Comparison of ENCODE assay signal across 18 cellular contexts in the genomic region with DNA sequence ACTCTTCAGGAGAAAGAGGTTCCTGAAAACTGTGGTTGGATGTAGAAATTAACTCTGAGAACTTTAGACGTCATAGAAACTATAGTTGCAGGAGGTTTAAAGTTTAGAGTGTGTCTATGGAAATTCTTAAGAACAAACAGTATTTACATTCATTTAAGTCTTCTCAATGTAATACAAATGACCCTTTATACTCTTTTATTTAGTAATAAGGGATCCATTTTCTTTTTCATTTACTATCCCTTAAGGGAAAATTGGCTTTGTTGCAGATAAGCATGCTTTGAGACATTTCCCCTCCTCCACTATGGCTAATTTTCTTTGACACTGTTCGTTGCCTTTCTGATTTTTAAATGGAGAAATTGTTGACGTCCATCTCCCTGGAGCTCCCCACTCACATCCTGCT.
A peak's percentile ranks its signal among the peaks of the same experiment; 100 is the strongest.
DNase-seq lines count a peak whose midpoint lies in the region; ATAC-seq and TF ChIP-seq lines count a peak whose summit lies in the region.
"Had no signal": no experiment of that assay in that cellular context is flagged by ENCODE, and none has a peak within 500 bp of the region (broad histone marks: within the 10 kb centered on the region; RNA-seq: fewer than 3 reads in every experiment).

No MANE protein-coding gene starts in this region.

- H3K9me3 ChIP-seq in osteoblast (ENCODE audit: low read depth, low read length) = no peaks in the 10 kb centered on the region
- H3K9me3 ChIP-seq: HAP-1 had no signal

- POLR2A ChIA-PET in T-cell (lab: Charles Lee) = no interaction called here

- no peaks in the 10 kb centered on the region for H3K36me3 ChIP-seq in osteoblast (ENCODE audit: insufficient read depth, low read length)

- no peaks in the 10 kb centered on the region for H4K20me1 ChIP-seq in osteoblast (ENCODE audit: insufficient read depth, low read length)
- H4K20me1 ChIP-seq: BLaER1 treated with 17β-estradiol and CSF1 and Interleukin-3, amounts not matched to agents 10 nM and 100 nM had no signal

- H3K4me1 ChIP-seq in osteoblast (ENCODE audit: insufficient read depth, low read length) = no peaks in the 10 kb centered on the region
- H3K4me1 ChIP-seq: BLaER1 treated with 17β-estradiol and CSF1 and Interleukin-3, amounts not matched to agents 10 nM and 100 nM had no signal

- DNase-seq in COLO829 (ENCODE audit: low spot score) = peak; percentile 65
- DNase-seq in activated T-helper 2 cell treated with anti-CD3 and anti-CD28 coated beads, Interferon-gamma antibody, Interleukin-2, Interleukin-4, amounts not matched to agents 10 μg/mL and 5 μg/mL and 100 μg/mL, durations not matched to agents 14 hours and 24 hours and 36 hours (ENCODE audit: low spot score) = no peak
- DNase-seq in osteoblast (ENCODE audit: insufficient read length, low spot score, missing footprints) = peak; percentile 48
- DNase-seq in SHP77 (lab: John Stamatoyannopoulos, UW) = no peak
- DNase-seq in T-cell = no peak
- no peak for DNase-seq in UCSD-AML1 (lab: John Stamatoyannopoulos, UW; ENCODE audit: unreplicated experiment)
- DNase-seq: 8988T; CD8-positive, alpha-beta T cell; COR-L47; DMS 273 treated with DMSO at 0.1 percent for 48 hours; DMS53; DND-41; EL had no signal

- peaks cover 35% of the 10 kb centered on the region for H3K36me3 Mint-ChIP-seq in activated T-helper 2 cell treated with anti-CD3 and anti-CD28 coated beads, Interferon-gamma antibody, Interleukin-2, Interleukin-4, amounts not matched to agents 10 μg/mL and 5 μg/mL and 100 μg/mL, durations not matched to agents 14 hours and 24 hours and 36 hours (ENCODE audit: low read depth)
- H3K36me3 Mint-ChIP-seq in nephron (ENCODE audit: low read depth) (peaks cover 64% of the 10 kb centered on the region), T-cell (peaks cover 22% of the 10 kb centered on the region)

- H3K27me3 ChIP-seq in osteoblast (ENCODE audit: insufficient read depth, low read length) = no peaks in the 10 kb centered on the region

- peak overlapping the region; percentile 33 for H3K27ac Mint-ChIP-seq in activated T-helper 2 cell treated with anti-CD3 and anti-CD28 coated beads, Interferon-gamma antibody, Interleukin-2, Interleukin-4, amounts not matched to agents 10 μg/mL and 5 μg/mL and 100 μg/mL, durations not matched to agents 14 hours and 24 hours and 36 hours
- H3K27ac Mint-ChIP-seq in nephron = peak overlapping the region; percentile 35 to 66 (median 40)
- H3K27ac Mint-ChIP-seq in T-cell = no peak overlapping the region
- H3K27ac Mint-ChIP-seq: B cell; CD8-positive, alpha-beta T cell had no signal

- no peak overlapping the region for H3K27ac ChIP-seq in osteoblast (ENCODE audit: low read depth, low read length)
- H3K27ac ChIP-seq: BLaER1 treated with 17β-estradiol and CSF1 and Interleukin-3, amounts not matched to agents 10 nM and 100 nM had no signal

- no peak overlapping the region for H2AFZ ChIP-seq in osteoblast (ENCODE audit: low read length)

- H3K27me3 Mint-ChIP-seq in activated T-helper 2 cell treated with anti-CD3 and anti-CD28 coated beads, Interferon-gamma antibody, Interleukin-2, Interleukin-4, amounts not matched to agents 10 μg/mL and 5 μg/mL and 100 μg/mL, durations not matched to agents 14 hours and 24 hours and 36 hours (ENCODE audit: low read depth) = no peaks in the 10 kb centered on the region
- H3K27me3 Mint-ChIP-seq in nephron (ENCODE audit: low read depth) = no peaks in the 10 kb centered on the region
- H3K27me3 Mint-ChIP-seq in T-cell = peaks cover 0 to 5% of the 10 kb centered on the region in 2 donors
- H3K27me3 Mint-ChIP-seq: B cell had no signal

- CTCF ChIA-PET in T-cell (lab: Charles Lee) = interaction anchor here in 1 of 2 donors (0.6 kb wide), 2 partner anchors 30 to 354 kb away, joined by 3 to 5 read pairs; no protein-coding TSS in a partner anchor

- H3K79me2 ChIP-seq in osteoblast (ENCODE audit: insufficient read depth, low read length) = no peaks in the 10 kb centered on the region

- intact Hi-C loops in activated T-helper 2 cell treated with anti-CD3 and anti-CD28 coated beads, Interferon-gamma antibody, Interleukin-2, Interleukin-4, amounts not matched to agents 10 μg/mL and 5 μg/mL and 100 μg/mL, durations not matched to agents 14 hours and 24 hours and 36 hours (cut with micrococcal nuclease) = no loop called here

- no peaks in the 10 kb centered on the region for H3K4me1 Mint-ChIP-seq in activated T-helper 2 cell treated with anti-CD3 and anti-CD28 coated beads, Interferon-gamma antibody, Interleukin-2, Interleukin-4, amounts not matched to agents 10 μg/mL and 5 μg/mL and 100 μg/mL, durations not matched to agents 14 hours and 24 hours and 36 hours (ENCODE audit: low read depth)
- H3K4me1 Mint-ChIP-seq in nephron (peaks cover 20% of the 10 kb centered on the region), T-cell (no peaks in the 10 kb centered on the region)
- H3K4me1 Mint-ChIP-seq: B cell had no signal

- no peaks in the 10 kb centered on the region for H3K9me3 Mint-ChIP-seq in activated T-helper 2 cell treated with anti-CD3 and anti-CD28 coated beads, Interferon-gamma antibody, Interleukin-2, Interleukin-4, amounts not matched to agents 10 μg/mL and 5 μg/mL and 100 μg/mL, durations not matched to agents 14 hours and 24 hours and 36 hours
- H3K9me3 Mint-ChIP-seq in nephron (no peaks in the 10 kb centered on the region), T-cell (no peaks in the 10 kb centered on the region)
- H3K9me3 Mint-ChIP-seq: CD8-positive, alpha-beta T cell had no signal

- no peak for TF ChIP-seq CTCF in nephron (IDR thresholded peaks at IDR 0.05; ENCODE audit: unreplicated experiment in 3 of 3)
- no peak for TF ChIP-seq CTCF in osteoblast (IDR thresholded peaks at IDR 0.05; ENCODE audit: extremely low read depth, low read depth, low read length)

- no peak overlapping the region for H3K4me2 ChIP-seq in osteoblast (ENCODE audit: insufficient read depth, low read length)
- H3K4me2 ChIP-seq: BLaER1 treated with 17β-estradiol and CSF1 and Interleukin-3, amounts not matched to agents 10 nM and 100 nM had no signal

- no peak overlapping the region for H3K4me3 Mint-ChIP-seq in activated T-helper 2 cell treated with anti-CD3 and anti-CD28 coated beads, Interferon-gamma antibody, Interleukin-2, Interleukin-4, amounts not matched to agents 10 μg/mL and 5 μg/mL and 100 μg/mL, durations not matched to agents 14 hours and 24 hours and 36 hours (ENCODE audit: low read depth)
- no peak overlapping the region for H3K4me3 Mint-ChIP-seq in nephron
- H3K4me3 Mint-ChIP-seq in T-cell = no peak overlapping the region
- H3K4me3 Mint-ChIP-seq: B cell; CD8-positive, alpha-beta T cell had no signal

- no peak overlapping the region for H3K4me3 ChIP-seq in osteoblast (ENCODE audit: insufficient read depth, low read length)
- H3K4me3 ChIP-seq: BLaER1 treated with 17β-estradiol and CSF1 and Interleukin-3, amounts not matched to agents 10 nM and 100 nM; GM12878; HAP-1 had no signal

- ATAC-seq in T-cell (replicated peaks in 1 of 4) = no peak
- ATAC-seq: CD8-positive, alpha-beta T cell; GM12878 had no signal

Comparison
In these comparisons a context has a peak if more than half of its experiments do, and no peak if none do; other contexts are left out.
1. DNase-seq: peak in COLO829 (single experiment) and osteoblast (single experiment); none in activated T-helper 2 cell treated with anti-CD3 and anti-CD28 coated beads, Interferon-gamma antibody, Interleukin-2, Interleukin-4, amounts not matched to agents 10 μg/mL and 5 μg/mL and 100 μg/mL, durations not matched to agents 14 hours and 24 hours and 36 hours (single experiment), SHP77 (0 of 2), T-cell (0 of 34) and UCSD-AML1 (single experiment).
2. H3K27ac Mint-ChIP-seq: peak in activated T-helper 2 cell treated with anti-CD3 and anti-CD28 coated beads, Interferon-gamma antibody, Interleukin-2, Interleukin-4, amounts not matched to agents 10 μg/mL and 5 μg/mL and 100 μg/mL, durations not matched to agents 14 hours and 24 hours and 36 hours (single experiment) and nephron (3 of 3); none in T-cell (0 of 2).